ENCODE assay signal across 20 cellular contexts in the genomic region with DNA sequence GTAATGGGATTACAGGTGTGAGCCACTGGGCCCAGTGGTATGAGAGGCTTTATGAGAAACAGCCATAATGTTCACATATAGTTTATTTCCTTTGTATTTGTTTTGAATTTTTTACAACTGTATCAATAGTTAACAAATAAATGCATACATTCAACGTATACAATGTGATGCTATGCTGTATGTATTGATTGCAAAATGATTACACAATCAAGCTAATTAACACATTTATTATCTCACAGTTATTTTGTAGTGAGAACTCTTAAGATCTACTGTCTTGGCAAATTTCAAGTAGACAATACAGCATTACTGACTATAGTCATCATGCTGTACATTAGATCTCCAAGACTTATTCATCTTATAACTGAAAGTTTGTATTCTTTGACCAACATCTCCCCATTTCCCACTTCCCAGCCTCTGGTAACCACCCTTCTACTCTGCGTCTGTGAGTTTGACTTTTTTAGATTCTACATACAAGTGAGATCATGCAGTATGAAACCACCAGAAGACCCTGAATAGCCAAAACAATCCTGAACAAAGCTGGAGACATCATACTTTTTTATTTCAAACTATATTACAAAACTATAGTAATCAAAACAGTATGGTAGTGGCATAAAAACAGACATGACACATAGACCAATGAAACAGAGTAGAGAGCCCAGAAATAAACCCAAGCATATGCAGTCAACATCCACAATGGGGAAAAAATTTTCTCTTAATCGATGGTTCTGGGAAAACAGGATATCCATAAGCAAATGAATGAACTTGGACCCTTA.
"Had no signal": no experiment of that assay in that cellular context is flagged by ENCODE, and none has a peak within 500 bp of the region (broad histone marks: within the 10 kb centered on the region; RNA-seq: fewer than 3 reads in every experiment).

No MANE protein-coding gene starts in this region.

- H3K9ac ChIP-seq: SK-N-SH had no signal

- H3K36me3 ChIP-seq: MG63 had no signal

- H3K4me2 ChIP-seq: SK-N-SH had no signal

- H3K27ac ChIP-seq: RWPE1 had no signal

- H3K9me3 ChIP-seq: SK-N-SH had no signal

- H3K27me3 ChIP-seq: MG63 had no signal

- H3K4me3 ChIP-seq: MG63 had no signal

- ATAC-seq: Panc1 had no signal

- DNase-seq: Karpas-422, KG1, MG63, NCI-H1092, NCI-H1105 treated with DMSO at 0.1 percent for 48 hours, NCI-H1417 treated with DMSO at 0.1 percent for 48 hours, NCI-H146, NCI-H1694 treated with DMSO at 0.1 percent for 48 hours, NCI-H1930, NCI-H2081, NCI-H2107, NCI-H2227 treated with DMSO at 0.1 percent for 48 hours, NCI-H526 treated with DMSO at 0.1 percent for 48 hours, NCI-H748 treated with DMSO at 0.1 percent for 48 hours, SHP77, SK-N-SH, SW 1271, T-helper 1 cell had no signal

- H3K9me2 ChIP-seq: SK-N-SH had no signal
